8 cellular contexts compared by ENCODE assay signal in genomic region chr1:89994805-89995594, GRCh38. TPM values are rescaled to one million over a fixed set of nuclear protein-coding genes. Genes with fewer than 3 reads are reported as not detected.
DNase-seq lines count a peak whose midpoint lies in the region; ATAC-seq and TF ChIP-seq lines count a peak whose summit lies in the region.

Gene ZNF326 (plus strand): TSS chr1:89995110. CDS start chr1:89995258, 148 bp downstream.

- no peaks in the 10 kb centered on the region for H3K27me3 ChIP-seq in RWPE2 (ENCODE audit: insufficient read depth, poor library complexity, severe bottlenecking)

- no peaks in the 10 kb centered on the region for H3K9me3 ChIP-seq in RWPE2 (ENCODE audit: severe bottlenecking)

- H3K27ac Mint-ChIP-seq in activated T-helper 2 cell treated with anti-CD3 and anti-CD28 coated beads, Interferon-gamma antibody, Interleukin-2, Interleukin-4, amounts not matched to agents 10 μg/mL and 5 μg/mL and 100 μg/mL, durations not matched to agents 14 hours and 24 hours and 36 hours = peak within 1 kb of the TSS; percentile 98
- peak within 1 kb of the TSS; percentile 64 to 96 for H3K27ac Mint-ChIP-seq in natural killer cell treated with Interleukin-12 subunit alpha and Interleukin-12 subunit beta and Interleukin-15 and Interleukin-18, amount 100 ng/mL, for 72 hours

- peaks cover 21% of the 10 kb centered on the region for H3K36me3 ChIP-seq in RWPE2 (ENCODE audit: low read depth)

- ATAC-seq in RWPE2 (ENCODE audit: low read depth) = peak; percentile 88
- peak; percentile 99 for ATAC-seq in natural killer cell treated with Interleukin-12 subunit alpha and Interleukin-12 subunit beta and Interleukin-15 and Interleukin-18, amount 100 ng/mL, for 72 hours
- peak; percentile 95 for ATAC-seq in stimulated activated naive CD8-positive, alpha-beta T cell treated with anti-CD3 and anti-CD28 coated beads, Interleukin-15, Interleukin-2, amounts not matched to agents 100 U/mL and 50 U/mL, for 24 hours

- H3K9me3 Mint-ChIP-seq in activated T-helper 2 cell treated with anti-CD3 and anti-CD28 coated beads, Interferon-gamma antibody, Interleukin-2, Interleukin-4, amounts not matched to agents 10 μg/mL and 5 μg/mL and 100 μg/mL, durations not matched to agents 14 hours and 24 hours and 36 hours = no peaks in the 10 kb centered on the region
- H3K9me3 Mint-ChIP-seq in natural killer cell treated with Interleukin-12 subunit alpha and Interleukin-12 subunit beta and Interleukin-15 and Interleukin-18, amount 100 ng/mL, for 72 hours = no peaks in the 10 kb centered on the region

- DNase-seq in EL (peak; percentile 99), GOT3 (lab: John Stamatoyannopoulos, UW) (peak; percentile 62), RWPE2 (ENCODE audit: low spot score) (peak; percentile 97), fibroblast of pulmonary artery (ENCODE audit: low read depth) (peak; percentile 98)
- DNase-seq in activated T-helper 2 cell treated with anti-CD3 and anti-CD28 coated beads, Interferon-gamma antibody, Interleukin-2, Interleukin-4, amounts not matched to agents 10 μg/mL and 5 μg/mL and 100 μg/mL, durations not matched to agents 14 hours and 24 hours and 36 hours (ENCODE audit: low spot score) = peak; percentile 92
- peak; percentile 96 for DNase-seq in natural killer cell treated with Interleukin-12 subunit alpha and Interleukin-12 subunit beta and Interleukin-15 and Interleukin-18, amount 100 ng/mL, for 72 hours (ENCODE audit: low spot score)
- DNase-seq in stimulated activated naive CD8-positive, alpha-beta T cell treated with anti-CD3 and anti-CD28 coated beads, Interleukin-15, Interleukin-2, amounts not matched to agents 100 U/mL and 50 U/mL, for 24 hours = peak; percentile 97

- intact Hi-C loops in activated T-helper 2 cell treated with anti-CD3 and anti-CD28 coated beads, Interferon-gamma antibody, Interleukin-2, Interleukin-4, amounts not matched to agents 10 μg/mL and 5 μg/mL and 100 μg/mL, durations not matched to agents 14 hours and 24 hours and 36 hours (cut with micrococcal nuclease) = loop anchor here (2.0 to 10.0 kb wide), 7 partner anchors 152 to 1103 kb away; partner anchors contain the start of genes GTF2B, LRRC8C and LRRC8D

- peaks cover 33% of the 10 kb centered on the region for H3K36me3 Mint-ChIP-seq in activated T-helper 2 cell treated with anti-CD3 and anti-CD28 coated beads, Interferon-gamma antibody, Interleukin-2, Interleukin-4, amounts not matched to agents 10 μg/mL and 5 μg/mL and 100 μg/mL, durations not matched to agents 14 hours and 24 hours and 36 hours (ENCODE audit: low read depth)
- peaks cover 9% of the 10 kb centered on the region for H3K36me3 Mint-ChIP-seq in natural killer cell treated with Interleukin-12 subunit alpha and Interleukin-12 subunit beta and Interleukin-15 and Interleukin-18, amount 100 ng/mL, for 72 hours

- peak; percentile 11; the same call in 1 of the 2 replicates for TF ChIP-seq CTCF in LNCAP (IDR thresholded peaks at IDR 0.05)
- TF ChIP-seq CTCF in RWPE2 (IDR thresholded peaks at IDR 0.05; ENCODE audit: poor library complexity, severe bottlenecking) = no peak
- TF ChIP-seq CTCF in fibroblast of pulmonary artery (IDR thresholded peaks at IDR 0.05; ENCODE audit: low read length, missing control alignments) = no peak

- H3K4me3 ChIP-seq in RWPE2 (ENCODE audit: severe bottlenecking) (peak within 1 kb of the TSS; percentile 87), fibroblast of pulmonary artery (replicated peaks; ENCODE audit: low read depth, low read length) (peak within 1 kb of the TSS; percentile 66)

- H3K27ac ChIP-seq in RWPE2 (ENCODE audit: poor library complexity, severe bottlenecking) = peak within 1 kb of the TSS; percentile 75

- H3K4me3 Mint-ChIP-seq in activated T-helper 2 cell treated with anti-CD3 and anti-CD28 coated beads, Interferon-gamma antibody, Interleukin-2, Interleukin-4, amounts not matched to agents 10 μg/mL and 5 μg/mL and 100 μg/mL, durations not matched to agents 14 hours and 24 hours and 36 hours (ENCODE audit: low read depth) = peak within 1 kb of the TSS; percentile 98
- H3K4me3 Mint-ChIP-seq in natural killer cell treated with Interleukin-12 subunit alpha and Interleukin-12 subunit beta and Interleukin-15 and Interleukin-18, amount 100 ng/mL, for 72 hours = peak within 1 kb of the TSS; percentile 90

- H3K4me1 Mint-ChIP-seq in activated T-helper 2 cell treated with anti-CD3 and anti-CD28 coated beads, Interferon-gamma antibody, Interleukin-2, Interleukin-4, amounts not matched to agents 10 μg/mL and 5 μg/mL and 100 μg/mL, durations not matched to agents 14 hours and 24 hours and 36 hours (ENCODE audit: low read depth) = peaks cover 41% of the 10 kb centered on the region
- peaks cover 21 to 34% of the 10 kb centered on the region in 2 donors for H3K4me1 Mint-ChIP-seq in natural killer cell treated with Interleukin-12 subunit alpha and Interleukin-12 subunit beta and Interleukin-15 and Interleukin-18, amount 100 ng/mL, for 72 hours (ENCODE audit: low read depth in 2 of 2)

- peaks cover 5% of the 10 kb centered on the region for H3K27me3 Mint-ChIP-seq in activated T-helper 2 cell treated with anti-CD3 and anti-CD28 coated beads, Interferon-gamma antibody, Interleukin-2, Interleukin-4, amounts not matched to agents 10 μg/mL and 5 μg/mL and 100 μg/mL, durations not matched to agents 14 hours and 24 hours and 36 hours (ENCODE audit: low read depth)
- H3K27me3 Mint-ChIP-seq in natural killer cell treated with Interleukin-12 subunit alpha and Interleukin-12 subunit beta and Interleukin-15 and Interleukin-18, amount 100 ng/mL, for 72 hours = peaks cover 11 to 15% of the 10 kb centered on the region in 2 donors

- H3K4me1 ChIP-seq in RWPE2 (ENCODE audit: insufficient read depth, poor library complexity, severe bottlenecking) = peaks cover 41% of the 10 kb centered on the region

RNA-seq across cellular contexts. Expression of gene ZNF326, which starts in this region (rescaled TPM):
- 32.8 and 33.1 TPM in 2 replicates for total RNA-seq in activated T-helper 2 cell treated with anti-CD3 and anti-CD28 coated beads, Interferon-gamma antibody, Interleukin-2, Interleukin-4, amounts not matched to agents 10 μg/mL and 5 μg/mL and 100 μg/mL, durations not matched to agents 14 hours and 24 hours and 36 hours
- total RNA-seq in natural killer cell treated with Interleukin-12 subunit alpha and Interleukin-12 subunit beta and Interleukin-15 and Interleukin-18, amount 100 ng/mL, for 72 hours = 10 to 100 TPM; 19.9 to 21.0 TPM

Comparison
In these comparisons a context has a peak if more than half of its experiments do, and no peak if none do; other contexts are left out.
1. Peak in every context shown above with its lines: DNase-seq, ATAC-seq, H3K4me3 ChIP-seq and H3K27ac ChIP-seq.